In the genomic region with DNA sequence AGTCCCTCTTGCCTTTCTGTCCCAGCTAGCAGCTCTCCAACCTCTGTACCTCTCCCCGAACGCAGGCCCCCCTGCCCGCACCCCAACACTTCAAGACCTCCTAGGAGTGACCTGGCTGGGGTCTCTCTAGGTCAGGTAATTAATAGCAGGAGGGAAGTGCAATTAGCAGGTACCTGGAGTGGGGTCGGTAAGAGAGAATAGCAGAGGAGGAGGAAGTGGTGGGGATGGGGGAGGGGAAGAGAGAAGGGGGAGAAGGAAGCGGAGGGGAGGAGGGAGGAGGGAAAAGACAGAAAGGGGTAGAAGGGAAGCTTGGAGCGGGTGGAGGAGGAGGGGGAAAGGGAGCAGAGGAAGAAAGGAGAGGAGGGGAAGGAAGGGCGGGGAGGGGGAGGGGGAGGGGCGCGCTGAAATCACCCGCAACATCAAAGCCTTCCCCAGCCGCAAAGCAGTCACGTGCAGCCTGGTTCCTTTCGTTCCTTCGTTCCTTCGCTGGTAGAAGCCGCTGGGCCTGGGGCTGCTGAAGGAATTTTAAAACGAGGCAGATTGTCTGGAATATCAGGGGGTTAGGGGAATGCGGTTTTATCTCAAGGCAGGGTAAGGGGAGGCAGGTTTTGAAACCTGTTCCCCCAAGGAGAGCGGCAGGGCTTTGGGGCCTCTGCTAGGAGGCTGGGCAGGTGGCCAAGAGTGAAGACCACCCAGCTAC, we compare ENCODE assay signal across 9 cellular contexts. TPM values are rescaled to one million over a fixed set of nuclear protein-coding genes. Genes with fewer than 3 reads are reported as not detected.
DNase-seq lines count a peak whose midpoint lies in the region; ATAC-seq and TF ChIP-seq lines count a peak whose summit lies in the region.
"Had no signal": no experiment of that assay in that cellular context is flagged by ENCODE, and none has a peak within 500 bp of the region (broad histone marks: within the 10 kb centered on the region; RNA-seq: fewer than 3 reads in every experiment).

No MANE protein-coding gene starts in this region.

- H3K9ac ChIP-seq in neural progenitor cell: no peak overlapping the region
- H3K9ac ChIP-seq: parathyroid adenoma had no signal

- no peaks in the 10 kb centered on the region for H3K27me3 Mint-ChIP-seq in activated naive CD8-positive, alpha-beta T cell treated with anti-CD3 and anti-CD28 coated beads for 36 hours
- H3K27me3 Mint-ChIP-seq in neural progenitor cell (ENCODE audit: insufficient read depth, low read depth): peaks cover 7% of the 10 kb centered on the region

- ATAC-seq in HG02623 (IDR thresholded peaks at IDR 0.05; ENCODE audit: unreplicated experiment) (no peak), GM19467 (IDR thresholded peaks at IDR 0.05; ENCODE audit: unreplicated experiment) (no peak), GM18861 (IDR thresholded peaks at IDR 0.05; ENCODE audit: unreplicated experiment) (no peak)

- peak overlapping the region; percentile 75 for H3K4me2 ChIP-seq in neural progenitor cell

- no peaks in the 10 kb centered on the region for H3K36me3 ChIP-seq in neural progenitor cell

- H3K36me3 Mint-ChIP-seq in activated naive CD8-positive, alpha-beta T cell treated with anti-CD3 and anti-CD28 coated beads for 36 hours: no peaks in the 10 kb centered on the region
- no peaks in the 10 kb centered on the region for H3K36me3 Mint-ChIP-seq in neural progenitor cell

- no peaks in the 10 kb centered on the region for H3K79me2 ChIP-seq in neural progenitor cell (ENCODE audit: low read depth)
- H3K79me2 ChIP-seq: parathyroid adenoma had no signal

- peak overlapping the region; percentile 72 for H3K27ac Mint-ChIP-seq in activated naive CD8-positive, alpha-beta T cell treated with anti-CD3 and anti-CD28 coated beads for 36 hours
- peak overlapping the region; percentile 83 for H3K27ac Mint-ChIP-seq in neural progenitor cell

- H3K4me3 ChIP-seq in neural progenitor cell: peak overlapping the region; percentile 19

- H3K4me3 Mint-ChIP-seq in activated naive CD8-positive, alpha-beta T cell treated with anti-CD3 and anti-CD28 coated beads for 36 hours: peak overlapping the region; percentile 53
- H3K4me3 Mint-ChIP-seq in neural progenitor cell: peak overlapping the region; percentile 58

- no peak overlapping the region for H2AFZ ChIP-seq in neural progenitor cell (replicated peaks)
- H2AFZ ChIP-seq: parathyroid adenoma had no signal

- peak; percentile 81 for DNase-seq in GDM1 (lab: John Stamatoyannopoulos, UW)
- no peak for DNase-seq in RWPE1 (ENCODE audit: low spot score)
- DNase-seq in activated naive CD8-positive, alpha-beta T cell treated with anti-CD3 and anti-CD28 coated beads for 36 hours: peak; percentile 23
- peak; percentile 84 for DNase-seq in neural progenitor cell (ENCODE audit: low spot score)
- no peak for DNase-seq in HPDE6-E6E7 (ENCODE audit: extremely low spot score)

- TF ChIP-seq CTCF in RWPE1 (conservative IDR thresholded peaks at IDR 0.05; ENCODE audit: low read depth): no peak
- no peak for TF ChIP-seq CTCF in neural progenitor cell (IDR thresholded peaks at IDR 0.05)

- POLR2A ChIA-PET in RWPE1 (lab: Yijun Ruan, JAX; ENCODE audit: low non-redundant PET): no interaction called here

- H3K4me1 ChIP-seq in neural progenitor cell: peaks cover 46% of the 10 kb centered on the region

- H3K27ac ChIP-seq in RWPE1: peak overlapping the region; percentile 55
- H3K27ac ChIP-seq in neural progenitor cell: no peak overlapping the region
- H3K27ac ChIP-seq: parathyroid adenoma had no signal

- H3K9me3 Mint-ChIP-seq in activated naive CD8-positive, alpha-beta T cell treated with anti-CD3 and anti-CD28 coated beads for 36 hours: no peaks in the 10 kb centered on the region
- H3K9me3 Mint-ChIP-seq in neural progenitor cell: no peaks in the 10 kb centered on the region

- peaks cover 10% of the 10 kb centered on the region for H3K27me3 ChIP-seq in neural progenitor cell

- H3K4me1 Mint-ChIP-seq in activated naive CD8-positive, alpha-beta T cell treated with anti-CD3 and anti-CD28 coated beads for 36 hours: peaks cover 68% of the 10 kb centered on the region
- peaks cover 69% of the 10 kb centered on the region for H3K4me1 Mint-ChIP-seq in neural progenitor cell

- CTCF ChIA-PET in RWPE1 (lab: Yijun Ruan, JAX): no interaction called here

- H3F3A ChIP-seq in neural progenitor cell (ENCODE audit: low read depth): peaks cover 9% of the 10 kb centered on the region

- H3K9me3 ChIP-seq in neural progenitor cell (ENCODE audit: low read depth): no peaks in the 10 kb centered on the region

- peaks cover 77% of the 10 kb centered on the region for H4K20me1 ChIP-seq in neural progenitor cell (ENCODE audit: low read depth)

RNA-seq across cellular contexts. Expression of gene TCF20, which starts 29.3 kb away (rescaled TPM):
- 10 to 100 TPM; 62.4 to 68.4 TPM for total RNA-seq in activated naive CD8-positive, alpha-beta T cell treated with anti-CD3 and anti-CD28 coated beads for 36 hours
- 53.7 and 67.4 TPM in 2 replicates for total RNA-seq in neural progenitor cell (ENCODE audit: low replicate concordance)

Comparison
In these comparisons a context has a peak if more than half of its experiments do, and no peak if none do; other contexts are left out.
1. DNase-seq: peak in GDM1 (single experiment), activated naive CD8-positive, alpha-beta T cell treated with anti-CD3 and anti-CD28 coated beads for 36 hours (single experiment) and neural progenitor cell (single experiment); none in RWPE1 (single experiment) and HPDE6-E6E7 (single experiment).